12 cellular contexts compared by ENCODE assay signal in genomic region chr5:72441861-72442540, GRCh38.
DNase-seq lines count a peak whose midpoint lies in the region; ATAC-seq lines count a peak whose summit lies in the region.
"Had no signal": no experiment of that assay in that cellular context is flagged by ENCODE, and none has a peak within 500 bp of the region (broad histone marks: within the 10 kb centered on the region; RNA-seq: fewer than 3 reads in every experiment).

No MANE protein-coding gene starts in this region.

- POLR2A ChIA-PET in activated CD4-positive, alpha-beta memory T cell treated with anti-CD3 and anti-CD28 coated beads for 36 hours (lab: Charles Lee) = no interaction called here

- CTCF ChIA-PET in activated CD4-positive, alpha-beta memory T cell treated with anti-CD3 and anti-CD28 coated beads for 36 hours (lab: Charles Lee) = no interaction called here

- peaks cover 10% of the 10 kb centered on the region for H3K27me3 Mint-ChIP-seq in activated T-helper 17 cell treated with anti-CD3 and anti-CD28 coated beads, Interleukin-2, amount 50 U/mL, for 72 hours
- no peaks in the 10 kb centered on the region for H3K27me3 Mint-ChIP-seq in stimulated activated memory B cell treated with anti-CD40 and anti-IgM and Interleukin-4, amounts not matched to agents 10 μg/mL and 1 μg/mL and 100 μg/mL, for 72 hours
- peaks cover 4% of the 10 kb centered on the region for H3K27me3 Mint-ChIP-seq in activated CD4-positive, alpha-beta memory T cell treated with anti-CD3 and anti-CD28 coated beads for 36 hours

- H3K4me1 Mint-ChIP-seq in activated T-helper 17 cell treated with anti-CD3 and anti-CD28 coated beads, Interleukin-2, amount 50 U/mL, for 72 hours = no peaks in the 10 kb centered on the region
- H3K4me1 Mint-ChIP-seq in stimulated activated memory B cell treated with anti-CD40 and anti-IgM and Interleukin-4, amounts not matched to agents 10 μg/mL and 1 μg/mL and 100 μg/mL, for 72 hours = peaks cover 17% of the 10 kb centered on the region
- no peaks in the 10 kb centered on the region for H3K4me1 Mint-ChIP-seq in activated CD4-positive, alpha-beta memory T cell treated with anti-CD3 and anti-CD28 coated beads for 36 hours (ENCODE audit: low read depth)

- no peaks in the 10 kb centered on the region for H3K36me3 Mint-ChIP-seq in activated T-helper 17 cell treated with anti-CD3 and anti-CD28 coated beads, Interleukin-2, amount 50 U/mL, for 72 hours (ENCODE audit: low read depth)
- no peaks in the 10 kb centered on the region for H3K36me3 Mint-ChIP-seq in stimulated activated memory B cell treated with anti-CD40 and anti-IgM and Interleukin-4, amounts not matched to agents 10 μg/mL and 1 μg/mL and 100 μg/mL, for 72 hours
- H3K36me3 Mint-ChIP-seq in activated CD4-positive, alpha-beta memory T cell treated with anti-CD3 and anti-CD28 coated beads for 36 hours = no peaks in the 10 kb centered on the region

- DNase-seq in HCEC 1CT (peak; percentile 96), fibroblast of the conjunctiva (ENCODE audit: low read depth) (peak; percentile 78), NCI-H2171 (lab: John Stamatoyannopoulos, UW) (no peak)
- no peak for DNase-seq in activated CD4-positive, alpha-beta memory T cell treated with anti-CD3 and anti-CD28 coated beads for 36 hours
- DNase-seq: NCI-H1105 treated with DMSO at 0.1 percent for 48 hours; right lobe of liver; stimulated activated naive CD4-positive, alpha-beta T cell treated with Interleukin-2 at 50 U/mL for 16 hours had no signal

- ATAC-seq in activated T-helper 17 cell treated with anti-CD3 and anti-CD28 coated beads, Interleukin-2, amount 50 U/mL, for 72 hours (replicated peaks) = peak; percentile 23
- ATAC-seq in stimulated activated memory B cell treated with anti-CD40 and anti-IgM and Interleukin-4, amounts not matched to agents 10 μg/mL and 1 μg/mL and 100 μg/mL, for 72 hours = peak; percentile 32
- ATAC-seq in GM18870 (IDR thresholded peaks at IDR 0.05; ENCODE audit: unreplicated experiment) (no peak), HG03432 (IDR thresholded peaks at IDR 0.05; ENCODE audit: unreplicated experiment) (no peak)
- ATAC-seq: left lobe of liver, right lobe of liver had no signal

- H3K4me3 Mint-ChIP-seq in activated T-helper 17 cell treated with anti-CD3 and anti-CD28 coated beads, Interleukin-2, amount 50 U/mL, for 72 hours = no peak overlapping the region
- no peak overlapping the region for H3K4me3 Mint-ChIP-seq in stimulated activated memory B cell treated with anti-CD40 and anti-IgM and Interleukin-4, amounts not matched to agents 10 μg/mL and 1 μg/mL and 100 μg/mL, for 72 hours
- H3K4me3 Mint-ChIP-seq in activated CD4-positive, alpha-beta memory T cell treated with anti-CD3 and anti-CD28 coated beads for 36 hours = no peak overlapping the region

- intact Hi-C loops in activated CD4-positive, alpha-beta memory T cell treated with anti-CD3 and anti-CD28 coated beads for 36 hours (cut with micrococcal nuclease) = no loop called here

- no peaks in the 10 kb centered on the region for H3K9me3 Mint-ChIP-seq in activated T-helper 17 cell treated with anti-CD3 and anti-CD28 coated beads, Interleukin-2, amount 50 U/mL, for 72 hours
- H3K9me3 Mint-ChIP-seq in stimulated activated memory B cell treated with anti-CD40 and anti-IgM and Interleukin-4, amounts not matched to agents 10 μg/mL and 1 μg/mL and 100 μg/mL, for 72 hours = no peaks in the 10 kb centered on the region
- H3K9me3 Mint-ChIP-seq in activated CD4-positive, alpha-beta memory T cell treated with anti-CD3 and anti-CD28 coated beads for 36 hours = no peaks in the 10 kb centered on the region

- no peak overlapping the region for H3K27ac Mint-ChIP-seq in activated T-helper 17 cell treated with anti-CD3 and anti-CD28 coated beads, Interleukin-2, amount 50 U/mL, for 72 hours
- no peak overlapping the region for H3K27ac Mint-ChIP-seq in stimulated activated memory B cell treated with anti-CD40 and anti-IgM and Interleukin-4, amounts not matched to agents 10 μg/mL and 1 μg/mL and 100 μg/mL, for 72 hours
- H3K27ac Mint-ChIP-seq in activated CD4-positive, alpha-beta memory T cell treated with anti-CD3 and anti-CD28 coated beads for 36 hours = no peak overlapping the region

Comparison
In these comparisons a context has a peak if more than half of its experiments do, and no peak if none do; other contexts are left out.
1. DNase-seq: peak in HCEC 1CT (single experiment) and fibroblast of the conjunctiva (single experiment); none in NCI-H2171 (single experiment) and activated CD4-positive, alpha-beta memory T cell treated with anti-CD3 and anti-CD28 coated beads for 36 hours (single experiment).
2. ATAC-seq: peak in activated T-helper 17 cell treated with anti-CD3 and anti-CD28 coated beads, Interleukin-2, amount 50 U/mL, for 72 hours (single experiment) and stimulated activated memory B cell treated with anti-CD40 and anti-IgM and Interleukin-4, amounts not matched to agents 10 μg/mL and 1 μg/mL and 100 μg/mL, for 72 hours (single experiment); none in GM18870 (single experiment) and HG03432 (single experiment).